ENCODE assay signal across 8 cellular contexts in the genomic region with DNA sequence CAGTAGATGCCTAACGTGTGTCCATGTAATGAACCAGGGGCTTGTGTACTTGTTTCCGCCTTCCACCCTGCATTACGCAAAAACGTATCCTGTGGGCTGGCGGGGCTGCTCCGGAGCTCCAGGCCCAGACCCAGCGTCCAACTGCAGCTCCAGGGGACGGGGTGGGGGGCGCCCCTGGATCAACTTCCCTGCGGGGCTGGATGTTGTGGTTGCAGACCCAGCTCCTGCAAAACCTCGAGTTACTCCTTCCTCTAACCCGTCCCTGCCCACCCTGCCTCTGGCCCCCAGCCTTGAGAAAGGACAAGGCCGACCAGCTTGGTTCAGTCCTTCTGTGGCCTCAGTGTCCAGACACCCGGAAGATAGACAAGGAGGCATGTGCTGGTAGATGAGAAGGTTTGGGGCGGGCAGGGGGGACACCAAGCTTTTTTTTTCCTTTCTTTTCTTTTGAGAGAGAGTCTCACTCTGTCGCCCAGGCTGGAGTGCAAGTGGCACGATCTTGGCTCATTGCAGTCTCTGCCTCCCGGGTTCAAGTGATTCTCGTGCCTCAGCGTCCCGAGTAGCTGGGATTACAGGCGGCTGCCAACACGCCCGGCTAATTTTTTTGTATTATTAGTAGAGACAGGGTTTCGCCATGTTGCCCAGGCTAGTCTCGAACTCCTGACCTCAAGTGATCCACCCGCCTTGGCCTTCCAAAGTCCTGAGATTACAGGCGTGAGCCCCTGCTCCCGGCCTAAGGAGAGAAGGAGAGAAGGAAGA. TPM values are rescaled to one million over a fixed set of nuclear protein-coding genes. Genes with fewer than 3 reads are reported as not detected.
DNase-seq lines count a peak whose midpoint lies in the region; ATAC-seq and TF ChIP-seq lines count a peak whose summit lies in the region.

No MANE protein-coding gene starts in this region.

- WGBS in HUES64: 87% methylated on average over 29 of the region's 29 CpGs
- WGBS in mammary epithelial cell (ENCODE audit: low coverage, missing lambda C conversion rate): 85% methylated on average over 22 of the region's 29 CpGs

- H3K9ac ChIP-seq in HUES64 (ENCODE audit: low read depth, low read length): peak overlapping the region; percentile 73
- no peak overlapping the region for H3K9ac ChIP-seq in mammary epithelial cell (ENCODE audit: insufficient read depth, low read length)
- peak overlapping the region; percentile 73 to 78 for H3K9ac ChIP-seq in mucosa of rectum (ENCODE audit: low read depth in 1 of 2, low read length in 2 of 2)

- peaks cover 16% of the 10 kb centered on the region for H3K79me2 ChIP-seq in mammary epithelial cell (ENCODE audit: insufficient read depth, low read length)

- in situ Hi-C loops in mammary epithelial cell (cut with MboI; ENCODE audit: low sequenced_read_pairs in 2 of 2): no loop called here

- ATAC-seq in GM21737 (IDR thresholded peaks at IDR 0.05; ENCODE audit: unreplicated experiment): no peak
- ATAC-seq in GM19467 (IDR thresholded peaks at IDR 0.05; ENCODE audit: unreplicated experiment): no peak

- H3K9me3 ChIP-seq in HUES64 (ENCODE audit: insufficient read depth, low read depth, low read length) (no peaks in the 10 kb centered on the region), mammary epithelial cell (replicated peaks; ENCODE audit: insufficient read depth, low read length) (no peaks in the 10 kb centered on the region), mucosa of rectum (ENCODE audit: control insufficient read depth in 2 of 2, low read length in 2 of 2) (no peaks in the 10 kb centered on the region)

- no peak for DNase-seq in mammary epithelial cell
- no peak for DNase-seq in GM19238 (ENCODE audit: insufficient read length, low spot score)
- no peak for DNase-seq in activated CD4-positive, CD25-positive, alpha-beta regulatory T cell treated with anti-CD3 and anti-CD28 coated beads, Interleukin-2, amount 50 U/mL, for 72 hours

- no peak for TF ChIP-seq CTCF in 22Rv1 (IDR thresholded peaks at IDR 0.05)
- no peak for TF ChIP-seq CTCF in mammary epithelial cell (conservative IDR thresholded peaks at IDR 0.05 in 1 of 2, IDR thresholded peaks at IDR 0.05 in 1 of 2; ENCODE audit: extremely low read depth in 1 of 2, insufficient read depth in 1 of 2, low read depth in 1 of 2, low read length in 2 of 2)

- peak overlapping the region; percentile 100 for H2AFZ ChIP-seq in mammary epithelial cell (ENCODE audit: low read depth, low read length)

- H3K36me3 ChIP-seq in HUES64 (ENCODE audit: insufficient read depth, low read length) (peaks cover 30% of the 10 kb centered on the region), mammary epithelial cell (ENCODE audit: insufficient read depth, low read length) (peaks cover 3% of the 10 kb centered on the region), mucosa of rectum (ENCODE audit: control insufficient read depth in 2 of 2, insufficient read depth in 2 of 2, low read length in 2 of 2) (peaks cover 8 to 21% of the 10 kb centered on the region in 2 donors)

- H3K4me3 ChIP-seq in HUES64 (ENCODE audit: low read length): peak overlapping the region; percentile 79
- H3K4me3 ChIP-seq in mammary epithelial cell (replicated peaks in 1 of 3; ENCODE audit: insufficient read depth in 1 of 3, low read depth in 2 of 3, low read length in 3 of 3): peak overlapping the region; percentile 46 to 80 (median 73)
- peak overlapping the region; percentile 85 to 96 for H3K4me3 ChIP-seq in mucosa of rectum (ENCODE audit: low read length in 2 of 2)

- CTCF ChIA-PET in mammary epithelial cell (lab: Charles Lee; ENCODE audit: low non-redundant PET): interaction anchor here (0.9 kb wide), 1 partner anchor 176 kb away, joined by 4 read pairs; no protein-coding TSS in a partner anchor

- H3K4me2 ChIP-seq in mammary epithelial cell (ENCODE audit: insufficient read depth, low read depth, low read length): peak overlapping the region; percentile 74

- H3K27ac ChIP-seq in 22Rv1 (peak overlapping the region; percentile 83), HUES64 (ENCODE audit: low read depth, low read length) (peak overlapping the region; percentile 93), mammary epithelial cell (ENCODE audit: insufficient read depth, low read depth, low read length) (peak overlapping the region; percentile 45), mucosa of rectum (ENCODE audit: low read depth in 2 of 2, low read length in 2 of 2) (peak overlapping the region; percentile 58 to 77)

- dilution Hi-C loops in mammary epithelial cell (cut with HindIII; ENCODE audit: low sequenced_read_pairs): no loop called here

- H3K4me1 ChIP-seq in HUES64 (ENCODE audit: insufficient read depth, low read length) (peaks cover 16% of the 10 kb centered on the region), mammary epithelial cell (ENCODE audit: insufficient read depth, low read length) (peaks cover 9% of the 10 kb centered on the region), mucosa of rectum (ENCODE audit: control insufficient read depth in 2 of 2, insufficient read depth in 2 of 2, low read length in 2 of 2) (peaks cover 15 to 19% of the 10 kb centered on the region in 2 donors)

- H4K20me1 ChIP-seq in mammary epithelial cell (ENCODE audit: insufficient read depth, low read length): no peaks in the 10 kb centered on the region

- intact Hi-C loops in mammary epithelial cell (cut with micrococcal nuclease): loop anchor here (10.0 kb wide), 1 partner anchor 200 kb away; a partner anchor contains a TSS

- no peaks in the 10 kb centered on the region for H3K27me3 ChIP-seq in HUES64 (ENCODE audit: insufficient read depth, low read length)
- no peaks in the 10 kb centered on the region for H3K27me3 ChIP-seq in mammary epithelial cell (ENCODE audit: insufficient read depth, low read length)
- H3K27me3 ChIP-seq in mucosa of rectum (ENCODE audit: control insufficient read depth in 2 of 2, insufficient read depth in 2 of 2, low read length in 2 of 2): no peaks in the 10 kb centered on the region

- TSS peak; percentile 90 for BruUV-seq in mammary epithelial cell (replicated peaks; lab: Mats Ljungman, UMichigan)

RNA-seq across cellular contexts. Expression of a gene that starts 0.7 kb away (rescaled TPM):
- polyA plus RNA-seq in HUES64 (2013, experiment 1 of 2): 64.1 TPM
- 54.0 TPM for polyA plus RNA-seq in HUES64 (2013, experiment 2 of 2)
- total RNA-seq in mammary epithelial cell: 100 to 1,000 TPM; 102 to 111 TPM
- polyA plus RNA-seq in mammary epithelial cell: 55.8 TPM
- polyA minus RNA-seq in mammary epithelial cell: 98.8 TPM

RNA-seq across cellular contexts. Expression of a gene that starts 25.3 kb away (rescaled TPM):
- polyA plus RNA-seq in HUES64 (2013, experiment 1 of 2): not detected
- polyA plus RNA-seq in HUES64 (2013, experiment 2 of 2): not detected
- total RNA-seq in mammary epithelial cell: not detected
- not detected for polyA plus RNA-seq in mammary epithelial cell
- polyA minus RNA-seq in mammary epithelial cell: not detected

RNA-seq across cellular contexts. Expression of a gene that starts 29.7 kb away (rescaled TPM):
- 0.30 TPM for polyA plus RNA-seq in HUES64 (2013, experiment 1 of 2)
- 0.32 TPM for polyA plus RNA-seq in HUES64 (2013, experiment 2 of 2)
- total RNA-seq in mammary epithelial cell: not detected
- polyA plus RNA-seq in mammary epithelial cell: 0.15 TPM
- not detected for polyA minus RNA-seq in mammary epithelial cell

RNA-seq across cellular contexts. Expression of a gene that starts 32.0 kb away (rescaled TPM):
- 59.6 TPM for polyA plus RNA-seq in HUES64 (2013, experiment 1 of 2)
- polyA plus RNA-seq in HUES64 (2013, experiment 2 of 2): 60.2 TPM
- 100 to 1,000 TPM in 1 of 2 donors, 10 to 100 TPM in 1; 24.5 to 102 TPM for total RNA-seq in mammary epithelial cell
- 63.7 TPM for polyA plus RNA-seq in mammary epithelial cell
- polyA minus RNA-seq in mammary epithelial cell: 88.5 TPM

RNA-seq across cellular contexts. Expression of a gene that starts 36.7 kb away (rescaled TPM):
- 3.3 TPM for polyA plus RNA-seq in HUES64 (2013, experiment 1 of 2)
- polyA plus RNA-seq in HUES64 (2013, experiment 2 of 2): 3.5 TPM
- total RNA-seq in mammary epithelial cell: not detected
- not detected for polyA plus RNA-seq in mammary epithelial cell
- not detected for polyA minus RNA-seq in mammary epithelial cell
